ENCODE assay signal across 15 cellular contexts in genomic region chr6:37984578-37984977, GRCh38.
"Had no signal": no experiment of that assay in that cellular context is flagged by ENCODE, and none has a peak within 500 bp of the region (broad histone marks: within the 10 kb centered on the region; RNA-seq: fewer than 3 reads in every experiment).

No MANE protein-coding gene starts in this region.

- H3K27ac ChIP-seq: cardiac muscle cell, left lung, neutrophil, parathyroid adenoma, suprapubic skin had no signal

- H3K36me3 Mint-ChIP-seq: type B pancreatic cell had no signal

- H3K9me3 ChIP-seq: left lung, mucosa of descending colon, neutrophil, suprapubic skin had no signal

- H3K4me3 Mint-ChIP-seq: endodermal cell, type B pancreatic cell had no signal

- FAIRE-seq: kidney had no signal

- H3K4me3 ChIP-seq: cardiac muscle cell, left lung, mucosa of descending colon, suprapubic skin had no signal

- H3K9ac ChIP-seq: parathyroid adenoma had no signal

- ATAC-seq: left lung, mucosa of descending colon had no signal

- H3K27me3 ChIP-seq: cardiac muscle cell, left lung, neutrophil, suprapubic skin had no signal

- H3K36me3 ChIP-seq: cardiac muscle cell, left lung, neutrophil, suprapubic skin had no signal

- H3K27me3 Mint-ChIP-seq: naive thymus-derived CD4-positive, alpha-beta T cell; type B pancreatic cell had no signal

- H2AFZ ChIP-seq: parathyroid adenoma had no signal

- H3K27ac Mint-ChIP-seq: endodermal cell, type B pancreatic cell had no signal

- H3K9me3 Mint-ChIP-seq: endodermal cell, type B pancreatic cell had no signal

- DNase-seq: activated gamma-delta T cell; endodermal cell; kidney; left lung; mucosa of descending colon; naive thymus-derived CD4-positive, alpha-beta T cell; retina; SHP77 treated with DMSO at 0.1 percent for 48 hours; stimulated activated CD4-positive, alpha-beta T cell treated with anti-CD3 and anti-CD28 coated beads, Interleukin-12 subunit alpha, Interleukin-12 subunit beta, amount 100 ng/mL, for 4 hours; stimulated activated naive CD4-positive, alpha-beta T cell had no signal
